ENCODE assay signal across 10 cellular contexts in genomic region chr5:13994606-13995336, GRCh38. TPM values are rescaled to one million over a fixed set of nuclear protein-coding genes. Genes with fewer than 3 reads are reported as not detected.
A peak's percentile ranks its signal among the peaks of the same experiment; 100 is the strongest.
DNase-seq lines count a peak whose midpoint lies in the region; ATAC-seq and TF ChIP-seq lines count a peak whose summit lies in the region.
"Had no signal": no experiment of that assay in that cellular context is flagged by ENCODE, and none has a peak within 500 bp of the region (broad histone marks: within the 10 kb centered on the region; RNA-seq: fewer than 3 reads in every experiment).

No MANE protein-coding gene starts in this region.

- CTCF ChIA-PET in activated naive CD4-positive, alpha-beta T cell treated with anti-CD3 and anti-CD28 coated beads for 36 hours (lab: Charles Lee), result no interaction called here
- CTCF ChIA-PET in Calu3 (lab: Charles Lee), result no interaction called here

- H3K9me3 ChIP-seq in Karpas-422 (ENCODE audit: low read length) (0 out of 2 replicates have a peak, but pooled peaks cover 4% of the 10 kb centered on the region), thoracic aorta (no peaks in the 10 kb centered on the region)

- intact Hi-C loops in activated naive CD4-positive, alpha-beta T cell treated with anti-CD3 and anti-CD28 coated beads for 36 hours (cut with micrococcal nuclease), result no loop called here
- intact Hi-C loops in Calu3 (cut with micrococcal nuclease; ENCODE audit: unreplicated experiment), result no loop called here

- H3K4me3 ChIP-seq in Karpas-422 (ENCODE audit: low read length), result no peak overlapping the region
- H3K4me3 ChIP-seq in thoracic aorta, result peak overlapping the region; percentile 24
- H3K4me3 ChIP-seq: stomach had no signal

- no peak overlapping the region for H2AFZ ChIP-seq in Karpas-422 (ENCODE audit: low read length)

- H4K20me1 ChIP-seq in Karpas-422 (ENCODE audit: insufficient read depth, low read depth, low read length), result no peaks in the 10 kb centered on the region

- H3K4me3 Mint-ChIP-seq in activated naive CD4-positive, alpha-beta T cell treated with anti-CD3 and anti-CD28 coated beads for 36 hours, result no peak overlapping the region
- H3K4me3 Mint-ChIP-seq in Calu3 (ENCODE audit: low read depth, unreplicated experiment), result no peak overlapping the region

- H3K27ac Mint-ChIP-seq in activated naive CD4-positive, alpha-beta T cell treated with anti-CD3 and anti-CD28 coated beads for 36 hours, result no peak overlapping the region
- no peak overlapping the region for H3K27ac Mint-ChIP-seq in Calu3 (ENCODE audit: unreplicated experiment)

- H3K36me3 Mint-ChIP-seq in activated naive CD4-positive, alpha-beta T cell treated with anti-CD3 and anti-CD28 coated beads for 36 hours (ENCODE audit: low read depth), result no peaks in the 10 kb centered on the region
- no peaks in the 10 kb centered on the region for H3K36me3 Mint-ChIP-seq in Calu3 (ENCODE audit: insufficient read depth, unreplicated experiment)

- BruUV-seq in Calu3 (replicated peaks; lab: Mats Ljungman, UMichigan), result no TSS peak

- DNase-seq in NCI-H2227 treated with DMSO at 0.1 percent for 48 hours (lab: John Stamatoyannopoulos, UW) (peak; percentile 55), NCI-H2227 (lab: John Stamatoyannopoulos, UW; ENCODE audit: unreplicated experiment) (no peak), Karpas-422 (peak; percentile 43), SHP77 (lab: John Stamatoyannopoulos, UW) (peak; percentile 57 to 68), thoracic aorta (ENCODE audit: low spot score) (no peak), GDM1 (lab: John Stamatoyannopoulos, UW) (no peak), Calu3 (no peak)
- no peak for DNase-seq in activated naive CD4-positive, alpha-beta T cell treated with anti-CD3 and anti-CD28 coated beads for 36 hours
- DNase-seq: stomach had no signal

- H3K4me1 Mint-ChIP-seq in activated naive CD4-positive, alpha-beta T cell treated with anti-CD3 and anti-CD28 coated beads for 36 hours (ENCODE audit: low read depth), result no peaks in the 10 kb centered on the region
- H3K4me1 Mint-ChIP-seq in Calu3 (ENCODE audit: low read depth, unreplicated experiment), result peaks cover 31% of the 10 kb centered on the region

- H3K4me1 ChIP-seq in Karpas-422 (ENCODE audit: low read length), result no peaks in the 10 kb centered on the region
- H3K4me1 ChIP-seq in thoracic aorta (ENCODE audit: control insufficient read depth in 1 of 2, low read depth in 2 of 2), result no peaks in the 10 kb centered on the region
- H3K4me1 ChIP-seq: stomach had no signal

- peaks cover 8% of the 10 kb centered on the region for H3K9me3 Mint-ChIP-seq in activated naive CD4-positive, alpha-beta T cell treated with anti-CD3 and anti-CD28 coated beads for 36 hours
- peaks cover 5% of the 10 kb centered on the region for H3K9me3 Mint-ChIP-seq in Calu3 (ENCODE audit: low read depth, unreplicated experiment)

- H3K36me3 ChIP-seq in Karpas-422 (ENCODE audit: insufficient read depth, low read length), result no peaks in the 10 kb centered on the region
- H3K36me3 ChIP-seq in thoracic aorta, result no peaks in the 10 kb centered on the region
- H3K36me3 ChIP-seq: stomach had no signal

- H3K27ac ChIP-seq in Karpas-422 (ENCODE audit: low read length), result no peak overlapping the region
- no peak overlapping the region for H3K27ac ChIP-seq in thoracic aorta
- H3K27ac ChIP-seq: RWPE1, stomach had no signal

- no peak overlapping the region for H3K4me2 ChIP-seq in Karpas-422 (ENCODE audit: low read depth, low read length, poor library complexity, severe bottlenecking)

- H3K9ac ChIP-seq in Karpas-422 (ENCODE audit: low read length), result no peak overlapping the region

- ATAC-seq in thoracic aorta (ENCODE audit: insufficient number of reproducible peaks, low FRiP score, low read depth), result no peak

- H3K9me2 ChIP-seq in Karpas-422 (replicated peaks; ENCODE audit: insufficient read depth, low read length), result no peaks in the 10 kb centered on the region

- H3K79me2 ChIP-seq in Karpas-422 (ENCODE audit: low read length), result no peaks in the 10 kb centered on the region

- peaks cover 6% of the 10 kb centered on the region for H3K27me3 Mint-ChIP-seq in activated naive CD4-positive, alpha-beta T cell treated with anti-CD3 and anti-CD28 coated beads for 36 hours (ENCODE audit: low read depth)
- no peaks in the 10 kb centered on the region for H3K27me3 Mint-ChIP-seq in Calu3 (ENCODE audit: unreplicated experiment)

- no peak for TF ChIP-seq CTCF in thoracic aorta (IDR thresholded peaks at IDR 0.05)
- no peak for TF ChIP-seq CTCF in Calu3 (IDR thresholded peaks at IDR 0.05; ENCODE audit: unreplicated experiment)

- H3K27me3 ChIP-seq in Karpas-422 (ENCODE audit: low read length) (no peaks in the 10 kb centered on the region), thoracic aorta (replicated peaks; ENCODE audit: insufficient read depth) (no peaks in the 10 kb centered on the region)
- H3K27me3 ChIP-seq: stomach had no signal

RNA-seq across cellular contexts. Expression of gene DNAH5, which starts 50.3 kb away (rescaled TPM):
- not detected in 2 replicates for total RNA-seq in Karpas-422 (2014; rRNA removed; shearing (Covaris generic); ENCODE audit: low replicate concordance)
- total RNA-seq in thoracic aorta (under 1 TPM; 0.14 to 0.68 TPM), Calu3 (2022) (4.2 and 5.8 TPM in 2 replicates)
- total RNA-seq in activated naive CD4-positive, alpha-beta T cell treated with anti-CD3 and anti-CD28 coated beads for 36 hours, result not detected

Comparison
In these comparisons a context has a peak if more than half of its experiments do, and no peak if none do; other contexts are left out.
1. DNase-seq: peak in NCI-H2227 treated with DMSO at 0.1 percent for 48 hours (single experiment), Karpas-422 (single experiment) and SHP77 (2 of 2); none in NCI-H2227 (single experiment), thoracic aorta (single experiment), GDM1 (single experiment), activated naive CD4-positive, alpha-beta T cell treated with anti-CD3 and anti-CD28 coated beads for 36 hours (single experiment) and Calu3 (single experiment).